32 cellular contexts compared by ENCODE assay signal in the genomic region with DNA sequence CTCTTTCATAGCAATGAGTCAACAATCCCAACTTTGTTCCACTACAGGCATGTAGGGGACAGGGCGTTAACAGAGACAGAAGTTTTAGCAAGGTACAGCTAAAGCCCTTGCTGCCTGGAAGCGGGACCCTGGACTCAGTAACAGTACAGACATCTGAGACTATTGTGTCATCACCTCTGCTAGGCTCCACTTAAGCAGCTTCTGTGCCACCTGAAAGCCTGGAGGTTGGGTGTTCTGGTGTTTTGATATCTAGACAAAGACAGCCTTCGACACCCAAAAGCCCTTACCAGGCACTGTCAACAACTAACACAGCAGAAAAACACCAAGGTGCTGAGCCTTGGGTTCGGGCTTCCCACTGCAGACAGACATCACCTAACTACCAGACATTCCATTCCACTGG. TPM values are rescaled to one million over a fixed set of nuclear protein-coding genes. Genes with fewer than 3 reads are reported as not detected.
"Had no signal": no experiment of that assay in that cellular context is flagged by ENCODE, and none has a peak within 500 bp of the region (broad histone marks: within the 10 kb centered on the region; RNA-seq: fewer than 3 reads in every experiment).

No MANE protein-coding gene starts in this region.

- ATAC-seq: activated CD8-positive, alpha-beta T cell treated with anti-CD3 and anti-CD28 coated beads for 36 hours; activated naive CD4-positive, alpha-beta T cell treated with anti-CD3 and anti-CD28 coated beads, Interleukin-2, amount 50 U/mL, for 72 hours; activated T-cell treated with anti-CD3 and anti-CD28 coated beads, Interleukin-2, amount 50 U/mL, for 4 hours; activated T-cell treated with anti-CD3 and anti-CD28 coated beads, Interleukin-2, amount 50 U/mL, for 72 hours; activated T-helper 17 cell treated with anti-CD3 and anti-CD28 coated beads, Interleukin-2, amount 50 U/mL, for 72 hours; body of pancreas had no signal

- H3K27me3 ChIP-seq: adrenal gland, body of pancreas, breast epithelium had no signal

- H3K9me3 ChIP-seq: adrenal gland, body of pancreas, breast epithelium had no signal

- H3K4me3 ChIP-seq: adrenal gland, body of pancreas, breast epithelium had no signal

- H3K36me3 ChIP-seq: adrenal gland, brain microvascular endothelial cell, breast epithelium had no signal

- H3K4me1 ChIP-seq: adrenal gland, body of pancreas, breast epithelium had no signal

- H3K27ac ChIP-seq: adrenal gland, body of pancreas, brain microvascular endothelial cell, breast epithelium, VCaP had no signal

- DNase-seq: activated B cell treated with CpG ODN at 0.5 μM for 24 hours; activated CD4-positive, alpha-beta memory T cell treated with anti-CD3 and anti-CD28 coated beads for 36 hours; activated CD4-positive, alpha-beta T cell treated with anti-CD3 and anti-CD28 coated beads for 4 hours; activated CD4-positive, alpha-beta T cell treated with anti-CD3 and anti-CD28 coated beads, Interleukin-2, amount 10 ng/mL, durations not matched to agents 24 days and 14 days; activated CD4-positive, alpha-beta T cell treated with anti-CD3 and anti-CD28 coated beads, Interleukin-2, amount 50 U/mL, for 1 hour; activated CD4-positive, alpha-beta T cell treated with anti-CD3 and anti-CD28 coated beads, Interleukin-2, amount 50 U/mL, for 4 hours; activated CD4-positive, CD25-positive, alpha-beta regulatory T cell treated with anti-CD3 and anti-CD28 coated beads, Interleukin-2, amount 50 U/mL, for 72 hours; activated CD8-positive, alpha-beta memory T cell treated with anti-CD3 and anti-CD28 coated beads, Interleukin-2, amount 50 U/mL, for 4 hours; activated CD8-positive, alpha-beta T cell treated with anti-CD3 and anti-CD28 coated beads for 36 hours; activated effector memory CD4-positive, alpha-beta T cell treated with anti-CD3 and anti-CD28 coated beads, Interleukin-2, amount 50 U/mL, for 16 hours; activated gamma-delta T cell treated with Interleukin-2 at 50 U/mL for 16 hours; activated naive CD4-positive, alpha-beta T cell; activated naive CD4-positive, alpha-beta T cell treated with anti-CD3 and anti-CD28 coated beads for 36 hours; activated naive CD4-positive, alpha-beta T cell treated with anti-CD3 and anti-CD28 coated beads, Interleukin-2, amount 50 U/mL, for 16 hours; activated naive CD8-positive, alpha-beta T cell treated with anti-CD3 and anti-CD28 coated beads for 36 hours; activated T-cell treated with anti-CD3 and anti-CD28 coated beads for 4 hours; activated T-cell treated with anti-CD3 and anti-CD28 coated beads, Interleukin-2, amount 50 U/mL, for 1 hour; activated T-cell treated with anti-CD3 and anti-CD28 coated beads, Interleukin-2, amount 50 U/mL, for 4 hours; activated T-cell treated with anti-CD3 and anti-CD28 coated beads, Interleukin-2, amount 50 U/mL, for 72 hours; adrenal gland; amniotic stem cell; body of pancreas; brain microvascular endothelial cell; caudate nucleus; cerebellar nuclear complex; T-helper 1 cell; T-helper 2 cell; T-helper 9 cell had no signal

RNA-seq across cellular contexts. Expression of a gene that starts 20.6 kb away (rescaled TPM):
- total RNA-seq: activated B cell treated with CpG ODN at 0.5 μM for 24 hours; activated CD8-positive, alpha-beta T cell treated with anti-CD3 and anti-CD28 coated beads for 36 hours; activated naive CD4-positive, alpha-beta T cell treated with anti-CD3 and anti-CD28 coated beads for 36 hours; activated naive CD8-positive, alpha-beta T cell treated with anti-CD3 and anti-CD28 coated beads for 36 hours; activated T-helper 17 cell treated with anti-CD3 and anti-CD28 coated beads, Interleukin-2, amount 50 U/mL, for 72 hours had no signal
